In genomic region chr3:128681277-128681829, GRCh38 we compare ENCODE assay signal across 8 cellular contexts. TPM values are rescaled to one million over a fixed set of nuclear protein-coding genes. Genes with fewer than 3 reads are reported as not detected.
DNase-seq lines count a peak whose midpoint lies in the region; ATAC-seq and TF ChIP-seq lines count a peak whose summit lies in the region.

No MANE protein-coding gene starts in this region.

- no peak for DNase-seq in activated CD4-positive, alpha-beta T cell treated with anti-CD3 and anti-CD28 coated beads, Interleukin-2, amount 10 ng/mL, durations not matched to agents 7 days and 5 days
- DNase-seq in activated CD4-positive, alpha-beta T cell treated with anti-CD3 and anti-CD28 coated beads for 4 hours, result no peak
- DNase-seq in OCI-LY7 (ENCODE audit: low spot score), result no peak
- DNase-seq in G401 (ENCODE audit: low spot score), result no peak
- no peak for DNase-seq in RPMI8226

- H3K36me3 Mint-ChIP-seq in activated CD4-positive, alpha-beta T cell treated with anti-CD3 and anti-CD28 coated beads, Interleukin-2, amount 10 ng/mL, durations not matched to agents 7 days and 5 days (ENCODE audit: low read depth), result peaks cover 3% of the 10 kb centered on the region

- H3K4me3 ChIP-seq in OCI-LY7 (ENCODE audit: low read depth, low read length, poor library complexity, severe bottlenecking), result peak overlapping the region; percentile 74
- peak overlapping the region; percentile 50 for H3K4me3 ChIP-seq in ectodermal cell (ENCODE audit: insufficient read depth, low read depth, low read length)
- H3K4me3 ChIP-seq in neural cell (ENCODE audit: low read length), result peak overlapping the region; percentile 73

- WGBS in ectodermal cell, 2 experiments, result 35 to 37% methylated on average over 14 of the region's 14 CpGs

- in situ Hi-C loops in G401 (cut with HindIII; ENCODE audit: low sequenced_read_pairs), result no loop called here

- H2AFZ ChIP-seq in OCI-LY7 (ENCODE audit: low read length) (peak overlapping the region; percentile 94), neural cell (ENCODE audit: low read depth, low read length) (peak overlapping the region; percentile 71)

- H3K36me3 ChIP-seq in OCI-LY7 (ENCODE audit: insufficient read depth, low read length), result no peaks in the 10 kb centered on the region
- H3K36me3 ChIP-seq in ectodermal cell (ENCODE audit: control insufficient read depth, insufficient read depth, low read length), result no peaks in the 10 kb centered on the region
- no peaks in the 10 kb centered on the region for H3K36me3 ChIP-seq in neural cell (ENCODE audit: insufficient read depth, low read length)

- peak overlapping the region; percentile 85 for H3K4me3 Mint-ChIP-seq in activated CD4-positive, alpha-beta T cell treated with anti-CD3 and anti-CD28 coated beads, Interleukin-2, amount 10 ng/mL, durations not matched to agents 7 days and 5 days

- H3K27ac ChIP-seq in OCI-LY7 (ENCODE audit: low read depth, low read length, poor library complexity, severe bottlenecking) (peak overlapping the region; percentile 81), ectodermal cell (ENCODE audit: insufficient read depth, low read depth, low read length, poor library complexity, severe bottlenecking) (peak overlapping the region; percentile 100), neural cell (ENCODE audit: low read length) (peak overlapping the region; percentile 95)

- intact Hi-C loops in OCI-LY7 (cut with micrococcal nuclease; ENCODE audit: unreplicated experiment), result loop anchor here (2.0 to 5.0 kb wide), 4 partner anchors 31 to 196 kb away; partner anchors contain the start of genes ACAD9 and RPN1

- TSS peak; percentile 88 for BruUV-seq in OCI-LY7 (replicated peaks; lab: Mats Ljungman, UMichigan)

- no peak for TF ChIP-seq CTCF in OCI-LY7 (conservative IDR thresholded peaks at IDR 0.05; ENCODE audit: low read length)
- TF ChIP-seq CTCF in neural cell (IDR thresholded peaks at IDR 0.05; ENCODE audit: poor library complexity, severe bottlenecking), result no peak

- H3K27me3 Mint-ChIP-seq in activated CD4-positive, alpha-beta T cell treated with anti-CD3 and anti-CD28 coated beads, Interleukin-2, amount 10 ng/mL, durations not matched to agents 7 days and 5 days, result peaks cover 2% of the 10 kb centered on the region

- H3K4me2 ChIP-seq in OCI-LY7 (ENCODE audit: low read length) (peak overlapping the region; percentile 98), neural cell (ENCODE audit: low read length) (peak overlapping the region; percentile 99)

- peaks cover 37% of the 10 kb centered on the region for H3K4me1 Mint-ChIP-seq in activated CD4-positive, alpha-beta T cell treated with anti-CD3 and anti-CD28 coated beads, Interleukin-2, amount 10 ng/mL, durations not matched to agents 7 days and 5 days

- TF ChIP-seq RAD21 in neural cell (conservative IDR thresholded peaks at IDR 0.05), result no peak

- no peaks in the 10 kb centered on the region for H3K9me3 Mint-ChIP-seq in activated CD4-positive, alpha-beta T cell treated with anti-CD3 and anti-CD28 coated beads, Interleukin-2, amount 10 ng/mL, durations not matched to agents 7 days and 5 days

- no peak for ATAC-seq in HG03025 (IDR thresholded peaks at IDR 0.05; ENCODE audit: low FRiP score, unreplicated experiment)

- H4K20me1 ChIP-seq in OCI-LY7 (ENCODE audit: insufficient read depth, low read length) (no peaks in the 10 kb centered on the region), neural cell (ENCODE audit: insufficient read depth) (no peaks in the 10 kb centered on the region)

- H3K9me3 ChIP-seq in OCI-LY7 (ENCODE audit: low read length) (no peaks in the 10 kb centered on the region), ectodermal cell (ENCODE audit: control insufficient read depth, low read length) (no peaks in the 10 kb centered on the region), neural cell (ENCODE audit: low read length) (no peaks in the 10 kb centered on the region)

- H3K9me2 ChIP-seq in OCI-LY7 (ENCODE audit: insufficient read depth, low read length), result no peaks in the 10 kb centered on the region
- no peaks in the 10 kb centered on the region for H3K9me2 ChIP-seq in neural cell (ENCODE audit: insufficient read depth, low read length)

- peak overlapping the region; percentile 77 for H3K9ac ChIP-seq in neural cell (ENCODE audit: low read length)

- CTCF ChIA-PET in activated CD4-positive, alpha-beta T cell treated with anti-CD3 and anti-CD28 coated beads, Interleukin-2, amount 10 ng/mL, durations not matched to agents 7 days and 5 days (lab: Charles Lee), result interaction anchor here (0.7 to 4.7 kb wide), 38 partner anchors 10 to 437 kb away, joined by 3 to 68 read pairs (median 6); partner anchors contain the start of genes RAB7A and RPN1
- CTCF ChIA-PET in OCI-LY7 (lab: Charles Lee; ENCODE audit: unreplicated experiment), result interaction anchor here (0.6 kb wide), 1 partner anchor 27 kb away, joined by 3 read pairs; no protein-coding TSS in a partner anchor

- H3K27ac Mint-ChIP-seq in activated CD4-positive, alpha-beta T cell treated with anti-CD3 and anti-CD28 coated beads, Interleukin-2, amount 10 ng/mL, durations not matched to agents 7 days and 5 days, result peak overlapping the region; percentile 95

- no peak for TF ChIP-seq EP300 in neural cell (conservative IDR thresholded peaks at IDR 0.05; ENCODE audit: poor library complexity, severe bottlenecking)

- H3K4me1 ChIP-seq in OCI-LY7 (ENCODE audit: insufficient read depth, low read length, poor library complexity, severe bottlenecking), result peaks cover 20% of the 10 kb centered on the region
- no peaks in the 10 kb centered on the region for H3K4me1 ChIP-seq in ectodermal cell (ENCODE audit: control insufficient read depth, insufficient read depth, low read length)

- POLR2A ChIA-PET in activated CD4-positive, alpha-beta T cell treated with anti-CD3 and anti-CD28 coated beads, Interleukin-2, amount 10 ng/mL, durations not matched to agents 7 days and 5 days (lab: Charles Lee), result interaction anchor here (1.2 kb wide), 1 partner anchor 108 kb away, joined by 3 read pairs; no protein-coding TSS in a partner anchor
- POLR2A ChIA-PET in OCI-LY7 (lab: Charles Lee), result interaction anchor here (0.7 to 2.6 kb wide), 8 partner anchors 8 to 113 kb away, joined by 3 to 11 read pairs (median 4); partner anchors contain the start of gene RPN1

- peaks cover 5% of the 10 kb centered on the region for H3F3A ChIP-seq in neural cell (ENCODE audit: insufficient read depth, low read length, poor library complexity, severe bottlenecking)

- H3K79me2 ChIP-seq in OCI-LY7 (ENCODE audit: insufficient read depth, low read depth, low read length) (peaks cover 5% of the 10 kb centered on the region; the same call in 1 of the 2 replicates), neural cell (replicated peaks; ENCODE audit: insufficient read depth, low read length) (no peaks in the 10 kb centered on the region)

- no peaks in the 10 kb centered on the region for H3K27me3 ChIP-seq in ectodermal cell (ENCODE audit: control insufficient read depth, insufficient read depth, low read length, poor library complexity, severe bottlenecking)
- no peaks in the 10 kb centered on the region for H3K27me3 ChIP-seq in neural cell (ENCODE audit: insufficient read depth, low read depth, low read length)

TF ChIP-seq in neural cell, 6 proteins besides CTCF, POLR2A, EP300 and RAD21:
- TF ChIP-seq TAF1 (IDR thresholded peaks at IDR 0.05; ENCODE audit: low read depth) (no peak), REST (IDR thresholded peaks at IDR 0.05; ENCODE audit: borderline replicate concordance) (no peak), MXI1 (conservative IDR thresholded peaks at IDR 0.05; ENCODE audit: poor library complexity, severe bottlenecking) (peak; percentile 61)

RNA-seq across cellular contexts. Expression of gene RPN1, which starts 30.7 kb away (rescaled TPM):
- total RNA-seq in activated CD4-positive, alpha-beta T cell treated with anti-CD3 and anti-CD28 coated beads, Interleukin-2, amount 10 ng/mL, durations not matched to agents 7 days and 5 days, result 100 to 1,000 TPM; 164 to 177 TPM
- 148 and 149 TPM in 2 replicates for total RNA-seq in OCI-LY7 (2014; rRNA removed; shearing (Covaris generic))
- total RNA-seq in OCI-LY7 (2022), result 115 and 123 TPM in 2 replicates
- 206 TPM for polyA plus RNA-seq in ectodermal cell (2013, experiment 1 of 4)
- polyA plus RNA-seq in ectodermal cell (2013, experiment 2 of 4), result 214 TPM
- 155 TPM for polyA plus RNA-seq in ectodermal cell (2013, experiment 3 of 4)
- 161 TPM for polyA plus RNA-seq in ectodermal cell (2013, experiment 4 of 4)
- polyA plus RNA-seq in neural cell, result 201 and 218 TPM in 2 replicates
- 235 and 246 TPM in 2 replicates for polyA minus RNA-seq in neural cell
- 333 and 383 TPM in 2 replicates for total RNA-seq in G401 (2014; rRNA removed; shearing (Covaris generic))

RNA-seq across cellular contexts. Expression of gene RAB7A, which starts 44.6 kb away (rescaled TPM):
- 100 to 1,000 TPM; 226 to 264 TPM for total RNA-seq in activated CD4-positive, alpha-beta T cell treated with anti-CD3 and anti-CD28 coated beads, Interleukin-2, amount 10 ng/mL, durations not matched to agents 7 days and 5 days
- total RNA-seq in OCI-LY7 (2014; rRNA removed; shearing (Covaris generic)), result 24.5 and 30.1 TPM in 2 replicates
- total RNA-seq in OCI-LY7 (2022), result 129 and 143 TPM in 2 replicates
- polyA plus RNA-seq in ectodermal cell (2013, experiment 1 of 4), result 86.7 TPM
- 75.6 TPM for polyA plus RNA-seq in ectodermal cell (2013, experiment 2 of 4)
- polyA plus RNA-seq in ectodermal cell (2013, experiment 3 of 4), result 71.9 TPM
- 83.1 TPM for polyA plus RNA-seq in ectodermal cell (2013, experiment 4 of 4)
- polyA plus RNA-seq in neural cell, result 40.1 and 42.4 TPM in 2 replicates
- polyA minus RNA-seq in neural cell, result 70.6 and 86.5 TPM in 2 replicates
- 114 and 168 TPM in 2 replicates for total RNA-seq in G401 (2014; rRNA removed; shearing (Covaris generic))
